In the genomic region with DNA sequence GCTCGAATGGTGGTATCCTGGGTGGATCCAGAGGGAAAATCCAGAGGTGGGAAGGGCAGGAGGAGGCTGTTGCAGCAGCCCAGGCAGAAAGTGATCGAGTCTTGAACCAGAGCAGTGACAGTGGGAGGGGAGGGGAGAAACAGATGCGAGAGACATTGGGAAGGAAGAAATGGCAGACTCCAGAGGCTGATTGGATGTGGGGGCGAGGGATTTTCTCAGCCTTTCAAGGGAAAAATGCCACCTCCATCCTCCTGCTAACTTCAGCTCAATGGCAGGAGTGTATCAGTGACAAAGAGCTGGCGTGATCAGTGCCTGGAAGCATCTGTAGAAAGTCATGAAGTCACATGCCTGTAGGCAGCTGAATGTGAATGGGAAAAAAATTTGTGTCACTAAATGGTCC, we compare ENCODE assay signal across 30 cellular contexts. TPM values are rescaled to one million over a fixed set of nuclear protein-coding genes. Genes with fewer than 3 reads are reported as not detected.
"Had no signal": no experiment of that assay in that cellular context is flagged by ENCODE, and none has a peak within 500 bp of the region (broad histone marks: within the 10 kb centered on the region; RNA-seq: fewer than 3 reads in every experiment).

No MANE protein-coding gene starts in this region.

- H3K36me3 ChIP-seq: brain microvascular endothelial cell, heart left ventricle, WERI-Rb-1 had no signal

- H3K27ac Mint-ChIP-seq: activated CD4-positive, alpha-beta T cell treated with anti-CD3 and anti-CD28 coated beads for 36 hours; activated CD4-positive, alpha-beta T cell treated with anti-CD3 and anti-CD28 coated beads, Interleukin-2, amount 10 ng/mL, durations not matched to agents 7 days and 5 days; activated CD8-positive, alpha-beta T cell treated with anti-CD3 and anti-CD28 coated beads for 36 hours; activated naive CD8-positive, alpha-beta T cell; activated T-helper 17 cell treated with anti-CD3 and anti-CD28 coated beads, Interleukin-2, amount 50 U/mL, for 72 hours; dendritic cell treated with granulocyte-macrophage colony-stimulating factor and Interleukin-4, amounts not matched to agents 40 ng/mL and 50 ng/mL, for 4 days; endodermal cell; T-helper 17 cell; T-helper 2 cell treated with Interferon-gamma antibody and Interleukin-4, amounts not matched to agents 5 μg/mL and 100 μg/mL, for 36 hours had no signal

- H3K36me3 Mint-ChIP-seq: activated naive CD8-positive, alpha-beta T cell had no signal

- H3K9me3 ChIP-seq: heart left ventricle had no signal

- H3K4me3 Mint-ChIP-seq: activated CD4-positive, alpha-beta T cell treated with anti-CD3 and anti-CD28 coated beads for 36 hours; activated CD4-positive, alpha-beta T cell treated with anti-CD3 and anti-CD28 coated beads, Interleukin-2, amount 10 ng/mL, durations not matched to agents 7 days and 5 days; activated CD8-positive, alpha-beta T cell treated with anti-CD3 and anti-CD28 coated beads for 36 hours; activated naive CD8-positive, alpha-beta T cell; activated T-cell treated with anti-CD3 and anti-CD28 coated beads, Interleukin-2, amount 50 U/mL, for 4 hours; activated T-helper 17 cell treated with anti-CD3 and anti-CD28 coated beads, Interleukin-2, amount 50 U/mL, for 72 hours; central memory CD8-positive, alpha-beta T cell; dendritic cell treated with granulocyte-macrophage colony-stimulating factor and Interleukin-4, amounts not matched to agents 40 ng/mL and 50 ng/mL, for 4 days; endodermal cell; T-helper 17 cell; T-helper 2 cell treated with Interferon-gamma antibody and Interleukin-4, amounts not matched to agents 5 μg/mL and 100 μg/mL, for 36 hours had no signal

- H3K27ac ChIP-seq: brain microvascular endothelial cell, coronary artery, heart left ventricle, WERI-Rb-1 had no signal

- H3K9me3 Mint-ChIP-seq: activated CD4-positive, alpha-beta T cell treated with anti-CD3 and anti-CD28 coated beads, Interleukin-2, amount 10 ng/mL, durations not matched to agents 7 days and 5 days; activated CD8-positive, alpha-beta T cell treated with anti-CD3 and anti-CD28 coated beads for 36 hours; activated T-cell treated with anti-CD3 and anti-CD28 coated beads, Interleukin-2, amount 50 U/mL, for 4 hours; activated T-helper 17 cell treated with anti-CD3 and anti-CD28 coated beads, Interleukin-2, amount 50 U/mL, for 72 hours; central memory CD8-positive, alpha-beta T cell; dendritic cell treated with granulocyte-macrophage colony-stimulating factor and Interleukin-4, amounts not matched to agents 40 ng/mL and 50 ng/mL, for 4 days; endodermal cell; T-helper 2 cell treated with Interferon-gamma antibody and Interleukin-4, amounts not matched to agents 5 μg/mL and 100 μg/mL, for 36 hours had no signal

- H3K27me3 ChIP-seq: brain microvascular endothelial cell, dorsolateral prefrontal cortex, heart left ventricle had no signal

- H3K4me1 Mint-ChIP-seq: activated T-helper 17 cell treated with anti-CD3 and anti-CD28 coated beads, Interleukin-2, amount 50 U/mL, for 72 hours; central memory CD8-positive, alpha-beta T cell; T-helper 17 cell had no signal

- H3K27me3 Mint-ChIP-seq: dendritic cell treated with granulocyte-macrophage colony-stimulating factor and Interleukin-4, amounts not matched to agents 40 ng/mL and 50 ng/mL, for 4 days had no signal

- H3K4me1 ChIP-seq: heart left ventricle had no signal

- H3K4me3 ChIP-seq: coronary artery, dorsolateral prefrontal cortex, heart left ventricle had no signal

- ATAC-seq: activated CD4-positive, alpha-beta T cell treated with anti-CD3 and anti-CD28 coated beads for 36 hours; activated CD8-positive, alpha-beta T cell treated with anti-CD3 and anti-CD28 coated beads for 36 hours; activated T-cell treated with anti-CD3 and anti-CD28 coated beads, Interleukin-2, amount 50 U/mL, for 4 hours; activated T-helper 17 cell treated with anti-CD3 and anti-CD28 coated beads, Interleukin-2, amount 50 U/mL, for 72 hours; esophagus mucosa; heart left ventricle; T-helper 17 cell had no signal

- DNase-seq: activated CD4-positive, alpha-beta T cell treated with anti-CD3 and anti-CD28 coated beads for 36 hours; activated CD4-positive, alpha-beta T cell treated with anti-CD3 and anti-CD28 coated beads, Interleukin-2, amount 10 ng/mL, durations not matched to agents 7 days and 5 days; activated CD4-positive, alpha-beta T cell treated with anti-CD3 and anti-CD28 coated beads, Interleukin-2, amount 50 U/mL, for 48 hours; activated CD4-positive, CD25-positive, alpha-beta regulatory T cell; activated CD4-positive, CD25-positive, alpha-beta regulatory T cell treated with anti-CD3 and anti-CD28 coated beads, Interleukin-2, amount 50 U/mL, for 72 hours; activated CD8-positive, alpha-beta memory T cell treated with anti-CD3 and anti-CD28 coated beads for 24 hours; activated CD8-positive, alpha-beta T cell treated with anti-CD3 and anti-CD28 coated beads for 36 hours; activated effector memory CD4-positive, alpha-beta T cell treated with Interleukin-2 at 50 U/mL for 16 hours; activated gamma-delta T cell treated with Interleukin-2 at 50 U/mL for 16 hours; activated naive CD4-positive, alpha-beta T cell treated with anti-CD3 and anti-CD28 coated beads, Interleukin-2, amount 50 U/mL, for 16 hours; activated naive CD4-positive, alpha-beta T cell treated with Interleukin-2 at 50 U/mL for 16 hours; activated T-cell treated with anti-CD3 and anti-CD28 coated beads, Interleukin-2, amount 50 U/mL, for 4 hours; amniotic stem cell; brain microvascular endothelial cell; effector memory CD4-positive, alpha-beta T cell; endodermal cell; foreskin fibroblast; heart left ventricle; T-helper 1 cell; T-helper 17 cell; T1000; WERI-Rb-1 had no signal

RNA-seq across cellular contexts. Expression of gene NRXN3, which starts 38.6 kb away (rescaled TPM):
- total RNA-seq: activated CD4-positive, alpha-beta T cell treated with anti-CD3 and anti-CD28 coated beads for 36 hours; activated CD4-positive, alpha-beta T cell treated with anti-CD3 and anti-CD28 coated beads, Interleukin-2, amount 10 ng/mL, durations not matched to agents 7 days and 5 days; activated CD8-positive, alpha-beta T cell treated with anti-CD3 and anti-CD28 coated beads for 36 hours; activated T-cell treated with anti-CD3 and anti-CD28 coated beads, Interleukin-2, amount 50 U/mL, for 4 hours; activated T-helper 17 cell treated with anti-CD3 and anti-CD28 coated beads, Interleukin-2, amount 50 U/mL, for 72 hours; T-helper 17 cell had no signal
